ENCODE assay signal across 1 cellular context in the genomic region with DNA sequence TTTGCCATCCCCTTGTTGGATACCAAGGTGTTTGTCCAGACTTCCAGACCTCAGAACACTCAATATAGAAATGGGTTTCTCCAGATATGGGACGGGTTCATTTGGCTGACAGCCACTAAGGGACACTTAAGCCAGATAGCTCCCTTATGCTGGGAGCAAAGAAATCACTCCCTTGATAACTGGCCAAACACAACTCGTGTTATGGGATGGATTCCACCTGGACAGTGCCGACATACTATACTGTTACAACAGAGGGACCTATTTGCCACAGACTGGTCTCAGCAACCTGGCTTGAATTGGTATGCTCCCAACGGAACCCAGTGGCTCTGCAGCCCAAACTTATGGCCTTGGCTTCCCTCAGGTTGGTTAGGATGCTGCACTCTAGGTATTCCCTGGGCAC.
TF ChIP-seq lines count a peak whose summit lies in the region.

No MANE protein-coding gene starts in this region.

TF ChIP-seq in H1, 55 proteins besides CTCF, POLR2A, EP300 and RAD21 (continued from another document):
- TF ChIP-seq, protein P1, sequence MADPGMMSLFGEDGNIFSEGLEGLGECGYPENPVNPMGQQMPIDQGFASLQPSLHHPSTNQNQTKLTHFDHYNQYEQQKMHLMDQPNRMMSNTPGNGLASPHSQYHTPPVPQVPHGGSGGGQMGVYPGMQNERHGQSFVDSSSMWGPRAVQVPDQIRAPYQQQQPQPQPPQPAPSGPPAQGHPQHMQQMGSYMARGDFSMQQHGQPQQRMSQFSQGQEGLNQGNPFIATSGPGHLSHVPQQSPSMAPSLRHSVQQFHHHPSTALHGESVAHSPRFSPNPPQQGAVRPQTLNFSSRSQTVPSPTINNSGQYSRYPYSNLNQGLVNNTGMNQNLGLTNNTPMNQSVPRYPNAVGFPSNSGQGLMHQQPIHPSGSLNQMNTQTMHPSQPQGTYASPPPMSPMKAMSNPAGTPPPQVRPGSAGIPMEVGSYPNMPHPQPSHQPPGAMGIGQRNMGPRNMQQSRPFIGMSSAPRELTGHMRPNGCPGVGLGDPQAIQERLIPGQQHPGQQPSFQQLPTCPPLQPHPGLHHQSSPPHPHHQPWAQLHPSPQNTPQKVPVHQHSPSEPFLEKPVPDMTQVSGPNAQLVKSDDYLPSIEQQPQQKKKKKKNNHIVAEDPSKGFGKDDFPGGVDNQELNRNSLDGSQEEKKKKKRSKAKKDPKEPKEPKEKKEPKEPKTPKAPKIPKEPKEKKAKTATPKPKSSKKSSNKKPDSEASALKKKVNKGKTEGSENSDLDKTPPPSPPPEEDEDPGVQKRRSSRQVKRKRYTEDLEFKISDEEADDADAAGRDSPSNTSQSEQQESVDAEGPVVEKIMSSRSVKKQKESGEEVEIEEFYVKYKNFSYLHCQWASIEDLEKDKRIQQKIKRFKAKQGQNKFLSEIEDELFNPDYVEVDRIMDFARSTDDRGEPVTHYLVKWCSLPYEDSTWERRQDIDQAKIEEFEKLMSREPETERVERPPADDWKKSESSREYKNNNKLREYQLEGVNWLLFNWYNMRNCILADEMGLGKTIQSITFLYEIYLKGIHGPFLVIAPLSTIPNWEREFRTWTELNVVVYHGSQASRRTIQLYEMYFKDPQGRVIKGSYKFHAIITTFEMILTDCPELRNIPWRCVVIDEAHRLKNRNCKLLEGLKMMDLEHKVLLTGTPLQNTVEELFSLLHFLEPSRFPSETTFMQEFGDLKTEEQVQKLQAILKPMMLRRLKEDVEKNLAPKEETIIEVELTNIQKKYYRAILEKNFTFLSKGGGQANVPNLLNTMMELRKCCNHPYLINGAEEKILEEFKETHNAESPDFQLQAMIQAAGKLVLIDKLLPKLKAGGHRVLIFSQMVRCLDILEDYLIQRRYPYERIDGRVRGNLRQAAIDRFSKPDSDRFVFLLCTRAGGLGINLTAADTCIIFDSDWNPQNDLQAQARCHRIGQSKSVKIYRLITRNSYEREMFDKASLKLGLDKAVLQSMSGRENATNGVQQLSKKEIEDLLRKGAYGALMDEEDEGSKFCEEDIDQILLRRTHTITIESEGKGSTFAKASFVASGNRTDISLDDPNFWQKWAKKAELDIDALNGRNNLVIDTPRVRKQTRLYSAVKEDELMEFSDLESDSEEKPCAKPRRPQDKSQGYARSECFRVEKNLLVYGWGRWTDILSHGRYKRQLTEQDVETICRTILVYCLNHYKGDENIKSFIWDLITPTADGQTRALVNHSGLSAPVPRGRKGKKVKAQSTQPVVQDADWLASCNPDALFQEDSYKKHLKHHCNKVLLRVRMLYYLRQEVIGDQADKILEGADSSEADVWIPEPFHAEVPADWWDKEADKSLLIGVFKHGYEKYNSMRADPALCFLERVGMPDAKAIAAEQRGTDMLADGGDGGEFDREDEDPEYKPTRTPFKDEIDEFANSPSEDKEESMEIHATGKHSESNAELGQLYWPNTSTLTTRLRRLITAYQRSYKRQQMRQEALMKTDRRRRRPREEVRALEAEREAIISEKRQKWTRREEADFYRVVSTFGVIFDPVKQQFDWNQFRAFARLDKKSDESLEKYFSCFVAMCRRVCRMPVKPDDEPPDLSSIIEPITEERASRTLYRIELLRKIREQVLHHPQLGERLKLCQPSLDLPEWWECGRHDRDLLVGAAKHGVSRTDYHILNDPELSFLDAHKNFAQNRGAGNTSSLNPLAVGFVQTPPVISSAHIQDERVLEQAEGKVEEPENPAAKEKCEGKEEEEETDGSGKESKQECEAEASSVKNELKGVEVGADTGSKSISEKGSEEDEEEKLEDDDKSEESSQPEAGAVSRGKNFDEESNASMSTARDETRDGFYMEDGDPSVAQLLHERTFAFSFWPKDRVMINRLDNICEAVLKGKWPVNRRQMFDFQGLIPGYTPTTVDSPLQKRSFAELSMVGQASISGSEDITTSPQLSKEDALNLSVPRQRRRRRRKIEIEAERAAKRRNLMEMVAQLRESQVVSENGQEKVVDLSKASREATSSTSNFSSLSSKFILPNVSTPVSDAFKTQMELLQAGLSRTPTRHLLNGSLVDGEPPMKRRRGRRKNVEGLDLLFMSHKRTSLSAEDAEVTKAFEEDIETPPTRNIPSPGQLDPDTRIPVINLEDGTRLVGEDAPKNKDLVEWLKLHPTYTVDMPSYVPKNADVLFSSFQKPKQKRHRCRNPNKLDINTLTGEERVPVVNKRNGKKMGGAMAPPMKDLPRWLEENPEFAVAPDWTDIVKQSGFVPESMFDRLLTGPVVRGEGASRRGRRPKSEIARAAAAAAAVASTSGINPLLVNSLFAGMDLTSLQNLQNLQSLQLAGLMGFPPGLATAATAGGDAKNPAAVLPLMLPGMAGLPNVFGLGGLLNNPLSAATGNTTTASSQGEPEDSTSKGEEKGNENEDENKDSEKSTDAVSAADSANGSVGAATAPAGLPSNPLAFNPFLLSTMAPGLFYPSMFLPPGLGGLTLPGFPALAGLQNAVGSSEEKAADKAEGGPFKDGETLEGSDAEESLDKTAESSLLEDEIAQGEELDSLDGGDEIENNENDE (IDR thresholded peaks at IDR 0.05; ENCODE audit: insufficient replicate concordance, low read length): no peak
- TF ChIP-seq POLR2AphosphoS5 (IDR thresholded peaks at IDR 0.05; ENCODE audit: low read depth, low read length) (no peak), USF2 (IDR thresholded peaks at IDR 0.05; ENCODE audit: low read length) (no peak), RNF2 (IDR thresholded peaks at IDR 0.05; ENCODE audit: borderline replicate concordance, low read depth, low read length, missing control alignments, poor library complexity, severe bottlenecking) (no peak), HDAC2 (IDR thresholded peaks at IDR 0.05; ENCODE audit: borderline replicate concordance in 1 of 2, low read depth in 2 of 2, low read length in 2 of 2) (no peak), CBX8 (IDR thresholded peaks at IDR 0.05; ENCODE audit: borderline replicate concordance, low read depth, low read length) (no peak)
